ENCODE assay signal across 26 cellular contexts in the genomic region with DNA sequence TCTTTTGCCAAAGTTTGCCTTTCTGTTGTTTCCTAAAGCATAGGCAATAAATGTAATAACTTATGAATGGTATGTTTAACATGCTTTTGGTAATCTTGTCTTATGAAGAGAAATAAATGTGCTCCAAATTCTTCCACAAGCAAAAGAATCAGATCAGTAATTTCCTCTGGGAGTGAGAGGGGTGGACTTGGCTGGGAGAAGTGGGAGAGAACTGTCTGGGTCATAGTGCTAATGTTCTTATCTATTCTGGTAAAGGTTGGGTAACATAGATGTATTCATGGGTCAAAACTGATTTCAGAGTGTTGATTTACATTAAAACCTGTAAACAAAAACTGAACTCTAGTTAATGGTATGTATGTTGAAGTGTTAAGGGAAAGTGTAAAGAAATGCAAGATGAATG.
"Had no signal": no experiment of that assay in that cellular context is flagged by ENCODE, and none has a peak within 500 bp of the region (broad histone marks: within the 10 kb centered on the region; RNA-seq: fewer than 3 reads in every experiment).

No MANE protein-coding gene starts in this region.

- H3K9me3 Mint-ChIP-seq: memory B cell had no signal

- H3K9ac ChIP-seq: neural progenitor cell, parathyroid adenoma had no signal

- H3K4me2 ChIP-seq: neural progenitor cell had no signal

- ATAC-seq: esophagus mucosa; naive thymus-derived CD8-positive, alpha-beta T cell; psoas muscle; upper lobe of right lung had no signal

- H3K27ac ChIP-seq: adrenal gland, ascending aorta, brain microvascular endothelial cell, heart left ventricle, neural progenitor cell, parathyroid adenoma, psoas muscle, stomach, suprapubic skin, tibial artery, upper lobe of right lung had no signal

- H3K4me3 ChIP-seq: adrenal gland, ascending aorta, heart left ventricle, neural progenitor cell, psoas muscle, stomach, suprapubic skin, tibial artery, upper lobe of right lung had no signal

- H3K9me3 ChIP-seq: adrenal gland, ascending aorta, heart left ventricle, psoas muscle, stomach, suprapubic skin, tibial artery, upper lobe of right lung had no signal

- H3K4me1 ChIP-seq: adrenal gland, ascending aorta, parathyroid adenoma, psoas muscle, suprapubic skin, upper lobe of right lung had no signal

- H3K36me3 ChIP-seq: adrenal gland, ascending aorta, brain microvascular endothelial cell, heart left ventricle, neural progenitor cell, stomach, suprapubic skin, tibial artery, upper lobe of right lung had no signal

- H3K27ac Mint-ChIP-seq: activated naive CD8-positive, alpha-beta T cell; endodermal cell; memory B cell; naive thymus-derived CD8-positive, alpha-beta T cell; neural progenitor cell; stimulated activated naive B cell treated with anti-CD40 and anti-IgM and Interleukin-4, amounts not matched to agents 10 μg/mL and 1 μg/mL and 100 μg/mL, for 72 hours had no signal

- H2AFZ ChIP-seq: neural progenitor cell, parathyroid adenoma had no signal

- H3K4me1 Mint-ChIP-seq: memory B cell; naive thymus-derived CD8-positive, alpha-beta T cell had no signal

- H3K27me3 ChIP-seq: adrenal gland, ascending aorta, brain microvascular endothelial cell, neural progenitor cell, suprapubic skin, tibial artery, upper lobe of right lung had no signal

- DNase-seq: activated CD4-positive, alpha-beta T cell treated with anti-CD3 and anti-CD28 coated beads for 4 hours; activated CD4-positive, alpha-beta T cell treated with anti-CD3 and anti-CD28 coated beads, Interleukin-2, amount 50 U/mL, for 4 hours; activated CD8-positive, alpha-beta memory T cell treated with anti-CD3 and anti-CD28 coated beads for 24 hours; activated effector memory CD4-positive, alpha-beta T cell treated with Interleukin-2 at 50 U/mL for 16 hours; activated naive CD4-positive, alpha-beta T cell treated with Interleukin-2 at 50 U/mL for 16 hours; adrenal gland; central memory CD4-positive, alpha-beta T cell; endodermal cell; heart left ventricle; naive thymus-derived CD8-positive, alpha-beta T cell; occipital lobe; psoas muscle; stimulated activated CD4-positive, alpha-beta T cell treated with anti-CD3 and anti-CD28 coated beads, Interleukin-15, amount 100 ng/mL, for 24 hours; stimulated activated CD4-positive, alpha-beta T cell treated with anti-CD3 and anti-CD28 coated beads, Interleukin-2, amount 100 ng/mL, for 24 hours; stimulated activated naive B cell treated with anti-CD40 and anti-IgM and Interleukin-4, amounts not matched to agents 10 μg/mL and 1 μg/mL and 100 μg/mL, for 72 hours; stomach; tibial artery; upper lobe of right lung had no signal

- H3K36me3 Mint-ChIP-seq: activated naive CD8-positive, alpha-beta T cell; memory B cell; naive thymus-derived CD8-positive, alpha-beta T cell; neural progenitor cell; stimulated activated naive B cell treated with anti-CD40 and anti-IgM and Interleukin-4, amounts not matched to agents 10 μg/mL and 1 μg/mL and 100 μg/mL, for 72 hours had no signal

- H3K27me3 Mint-ChIP-seq: stimulated activated naive B cell treated with anti-CD40 and anti-IgM and Interleukin-4, amounts not matched to agents 10 μg/mL and 1 μg/mL and 100 μg/mL, for 72 hours had no signal

- H3K4me3 Mint-ChIP-seq: activated naive CD8-positive, alpha-beta T cell; endodermal cell; memory B cell; naive thymus-derived CD8-positive, alpha-beta T cell; neural progenitor cell; stimulated activated naive B cell treated with anti-CD40 and anti-IgM and Interleukin-4, amounts not matched to agents 10 μg/mL and 1 μg/mL and 100 μg/mL, for 72 hours had no signal
